Comparison of ENCODE assay signal across 8 cellular contexts in the genomic region with DNA sequence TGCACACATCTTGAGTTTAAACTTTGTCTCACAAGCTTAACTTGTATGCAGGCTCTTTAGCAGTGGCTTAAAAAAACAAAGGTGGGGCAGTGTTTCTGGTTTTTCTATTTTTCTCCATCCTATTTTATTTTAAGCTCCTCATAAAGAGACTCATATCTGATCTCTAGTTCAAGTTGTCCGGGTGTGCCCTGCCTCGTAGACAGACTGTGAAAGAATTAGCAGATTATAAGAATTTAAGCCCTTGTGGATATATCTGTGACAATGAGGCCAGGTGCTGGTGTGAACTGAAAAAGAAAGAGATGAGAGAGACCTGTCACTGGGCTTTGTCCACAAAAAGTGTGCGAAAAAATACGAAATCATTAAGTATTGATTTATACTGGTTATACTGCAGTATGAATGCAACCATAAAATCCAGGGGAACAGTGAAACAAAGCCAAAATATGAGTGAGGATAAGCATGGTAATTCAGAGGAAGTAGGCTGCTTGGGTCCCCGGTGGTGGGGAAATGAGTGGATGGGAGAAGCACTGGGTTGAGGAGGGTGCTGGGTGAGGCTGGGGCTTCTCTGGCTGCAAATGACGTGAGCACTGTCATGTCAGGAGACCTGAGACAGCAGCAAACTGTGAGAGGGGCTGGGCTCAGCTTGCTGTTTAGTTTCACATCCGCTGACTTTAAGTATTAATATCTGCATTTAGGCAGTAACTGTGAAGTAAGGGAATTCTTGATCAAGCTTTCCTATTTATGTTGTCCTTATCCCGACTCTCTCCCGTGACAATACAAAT.
DNase-seq lines count a peak whose midpoint lies in the region; ATAC-seq and TF ChIP-seq lines count a peak whose summit lies in the region.

No MANE protein-coding gene starts in this region.

- DNase-seq in GM10248 (ENCODE audit: extremely low spot score) (peak; percentile 69), anterior cingulate cortex (lab: John Stamatoyannopoulos, UW) (peak in 32 of 58 donors; percentile 5 to 58 (median 20)), posterior cingulate gyrus (peak in 8 of 10 donors; percentile 20 to 89 (median 34)), A172 (ENCODE audit: low spot score) (no peak), epidermal melanocyte (ENCODE audit: insufficient read length, low spot score) (no peak), DMS53 treated with DMSO at 0.1 percent for 48 hours (lab: John Stamatoyannopoulos, UW; ENCODE audit: unreplicated experiment) (no peak)

- ATAC-seq in GM21447 (IDR thresholded peaks at IDR 0.05; ENCODE audit: unreplicated experiment) (peak; percentile 85), HG03571 (IDR thresholded peaks at IDR 0.05; ENCODE audit: unreplicated experiment) (peak; percentile 80)

- CTCF ChIA-PET in GM10248 (lab: Yijun Ruan, JAX): interaction anchor here (0.9 to 2.1 kb wide), 5 partner anchors 8 to 97 kb away, joined by 3 to 8 read pairs (median 4); no protein-coding TSS in a partner anchor

- POLR2A ChIA-PET in GM10248 (lab: Yijun Ruan, JAX): no interaction called here

- intact Hi-C loops in posterior cingulate gyrus (cut with DNase I): no loop called here

- no peak for TF ChIP-seq CTCF in GM10248 (IDR thresholded peaks at IDR 0.05; ENCODE audit: control extremely low read depth, extremely low read depth, low read depth, missing control alignments)

Comparison
In these comparisons a context has a peak if more than half of its experiments do, and no peak if none do; other contexts are left out.
1. DNase-seq: peak in GM10248 (single experiment), anterior cingulate cortex (32 of 58) and posterior cingulate gyrus (8 of 10); none in A172 (single experiment), epidermal melanocyte (single experiment) and DMS53 treated with DMSO at 0.1 percent for 48 hours (single experiment).